Comparison of ENCODE assay signal across 23 cellular contexts in genomic region chr2:97546711-97547110, GRCh38.
"Had no signal": no experiment of that assay in that cellular context is flagged by ENCODE, and none has a peak within 500 bp of the region (broad histone marks: within the 10 kb centered on the region; RNA-seq: fewer than 3 reads in every experiment).

No MANE protein-coding gene starts in this region.

- H3K27me3 ChIP-seq: gastroesophageal sphincter, spleen, testis, tibial nerve had no signal

- H3K27ac ChIP-seq: coronary artery, gastroesophageal sphincter, parathyroid adenoma, prostate gland, spleen, testis, tibial nerve had no signal

- H2AFZ ChIP-seq: parathyroid adenoma had no signal

- H3K9me3 ChIP-seq: gastroesophageal sphincter, prostate gland, spleen, testis, tibial nerve had no signal

- H3K4me1 ChIP-seq: gastroesophageal sphincter, parathyroid adenoma, prostate gland, spleen, testis, tibial nerve had no signal

- ATAC-seq: gastroesophageal sphincter; left colon; left ventricle myocardium superior; naive thymus-derived CD4-positive, alpha-beta T cell; sciatic nerve; stimulated activated memory B cell treated with anti-CD40 and anti-IgM and Interleukin-4, amounts not matched to agents 10 μg/mL and 1 μg/mL and 100 μg/mL, for 72 hours; stimulated activated naive CD8-positive, alpha-beta T cell treated with anti-CD3 and anti-CD28 coated beads, Interleukin-15, amount 100 ng/mL, for 72 hours had no signal

- DNase-seq: caudate nucleus; effector memory CD4-positive, alpha-beta T cell; immature natural killer cell; kidney; left colon; left ventricle myocardium superior; naive thymus-derived CD4-positive, alpha-beta T cell; nephron progenitor cell; spleen; stimulated activated CD4-positive, alpha-beta T cell treated with anti-CD3 and anti-CD28 coated beads, Interleukin-15, amount 100 ng/mL, for 24 hours; stimulated activated CD4-positive, alpha-beta T cell treated with anti-CD3 and anti-CD28 coated beads, Interleukin-1b, Interleukin-23, amount 100 ng/mL, for 48 hours; stimulated activated CD4-positive, alpha-beta T cell treated with anti-CD3 and anti-CD28 coated beads, Interleukin-4, amount 100 ng/mL, for 24 hours; stimulated activated naive CD8-positive, alpha-beta T cell treated with anti-CD3 and anti-CD28 coated beads, Interleukin-15, amount 100 ng/mL, for 72 hours; testis had no signal

- H3K79me2 ChIP-seq: parathyroid adenoma had no signal

- H3K4me3 ChIP-seq: coronary artery, gastroesophageal sphincter, lung, prostate gland, spleen, testis, tibial nerve had no signal

- H3K36me3 ChIP-seq: prostate gland had no signal

- FAIRE-seq: endometrium, kidney had no signal

- H3K9ac ChIP-seq: parathyroid adenoma had no signal
